In the genomic region with DNA sequence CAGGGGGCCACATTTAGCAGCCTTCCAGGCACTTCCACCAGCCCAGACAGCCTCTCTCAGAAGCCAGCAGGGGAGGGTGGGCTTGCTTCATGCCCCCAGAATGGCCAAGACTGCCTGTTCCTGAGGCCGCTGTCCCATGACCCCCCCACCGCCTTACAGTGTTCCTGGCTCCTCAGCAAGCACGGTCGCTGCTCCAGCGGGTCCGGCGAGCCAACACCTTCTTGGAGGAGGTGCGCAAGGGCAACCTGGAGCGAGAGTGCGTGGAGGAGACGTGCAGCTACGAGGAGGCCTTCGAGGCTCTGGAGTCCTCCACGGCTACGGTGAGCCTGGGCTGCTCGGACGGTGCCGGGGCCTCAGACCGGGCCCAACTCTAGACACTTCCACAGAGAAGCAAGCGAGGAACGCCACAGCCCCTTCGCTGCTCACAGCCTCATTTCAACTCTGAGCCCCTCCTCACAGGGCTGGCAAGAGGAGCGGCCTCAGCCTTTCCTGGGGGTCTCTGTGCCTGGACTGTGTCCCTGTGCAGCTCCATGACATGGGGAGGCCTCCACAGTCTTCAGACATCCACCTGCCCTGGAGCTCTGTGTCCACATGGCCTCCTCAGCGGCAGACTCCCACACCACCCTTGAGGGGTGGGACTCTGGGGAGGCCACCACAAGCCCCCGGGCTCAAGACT, we compare ENCODE assay signal across 1 cellular context.
TF ChIP-seq lines count a peak whose summit lies in the region.

No MANE protein-coding gene starts in this region.

TF ChIP-seq in HepG2, 621 proteins besides CTCF, POLR2A, EP300 and RAD21 (continued from another document):
- TF ChIP-seq, protein P1, sequence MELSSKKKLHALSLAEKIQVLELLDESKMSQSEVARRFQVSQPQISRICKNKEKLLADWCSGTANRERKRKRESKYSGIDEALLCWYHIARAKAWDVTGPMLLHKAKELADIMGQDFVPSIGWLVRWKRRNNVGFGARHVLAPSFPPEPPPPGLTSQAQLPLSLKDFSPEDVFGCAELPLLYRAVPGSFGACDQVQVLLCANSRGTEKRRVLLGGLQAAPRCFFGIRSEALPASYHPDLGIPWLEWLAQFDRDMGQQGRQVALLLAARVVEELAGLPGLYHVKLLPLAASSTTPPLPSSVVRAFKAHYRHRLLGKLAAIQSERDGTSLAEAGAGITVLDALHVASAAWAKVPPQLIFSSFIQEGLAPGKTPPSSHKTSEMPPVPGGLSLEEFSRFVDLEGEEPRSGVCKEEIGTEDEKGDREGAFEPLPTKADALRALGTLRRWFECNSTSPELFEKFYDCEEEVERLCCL (CRISPR knock-in tag; IDR thresholded peaks at IDR 0.05; ENCODE audit: borderline replicate concordance): no peak
- no peak for TF ChIP-seq ZBTB3 (CRISPR knock-in tag; IDR thresholded peaks at IDR 0.05; ENCODE audit: borderline replicate concordance, low read depth)
- TF ChIP-seq, protein P2, sequence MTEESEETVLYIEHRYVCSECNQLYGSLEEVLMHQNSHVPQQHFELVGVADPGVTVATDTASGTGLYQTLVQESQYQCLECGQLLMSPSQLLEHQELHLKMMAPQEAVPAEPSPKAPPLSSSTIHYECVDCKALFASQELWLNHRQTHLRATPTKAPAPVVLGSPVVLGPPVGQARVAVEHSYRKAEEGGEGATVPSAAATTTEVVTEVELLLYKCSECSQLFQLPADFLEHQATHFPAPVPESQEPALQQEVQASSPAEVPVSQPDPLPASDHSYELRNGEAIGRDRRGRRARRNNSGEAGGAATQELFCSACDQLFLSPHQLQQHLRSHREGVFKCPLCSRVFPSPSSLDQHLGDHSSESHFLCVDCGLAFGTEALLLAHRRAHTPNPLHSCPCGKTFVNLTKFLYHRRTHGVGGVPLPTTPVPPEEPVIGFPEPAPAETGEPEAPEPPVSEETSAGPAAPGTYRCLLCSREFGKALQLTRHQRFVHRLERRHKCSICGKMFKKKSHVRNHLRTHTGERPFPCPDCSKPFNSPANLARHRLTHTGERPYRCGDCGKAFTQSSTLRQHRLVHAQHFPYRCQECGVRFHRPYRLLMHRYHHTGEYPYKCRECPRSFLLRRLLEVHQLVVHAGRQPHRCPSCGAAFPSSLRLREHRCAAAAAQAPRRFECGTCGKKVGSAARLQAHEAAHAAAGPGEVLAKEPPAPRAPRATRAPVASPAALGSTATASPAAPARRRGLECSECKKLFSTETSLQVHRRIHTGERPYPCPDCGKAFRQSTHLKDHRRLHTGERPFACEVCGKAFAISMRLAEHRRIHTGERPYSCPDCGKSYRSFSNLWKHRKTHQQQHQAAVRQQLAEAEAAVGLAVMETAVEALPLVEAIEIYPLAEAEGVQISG (CRISPR knock-in tag; IDR thresholded peaks at IDR 0.05): peak; percentile 12; the same call in 1 of the 2 replicates
- no peak for TF ChIP-seq NFE2L2 (IDR thresholded peaks at IDR 0.05; ENCODE audit: low read length)
- TF ChIP-seq ZFP36L2 (CRISPR knock-in tag; IDR thresholded peaks at IDR 0.05): no peak
- TF ChIP-seq, protein P3, sequence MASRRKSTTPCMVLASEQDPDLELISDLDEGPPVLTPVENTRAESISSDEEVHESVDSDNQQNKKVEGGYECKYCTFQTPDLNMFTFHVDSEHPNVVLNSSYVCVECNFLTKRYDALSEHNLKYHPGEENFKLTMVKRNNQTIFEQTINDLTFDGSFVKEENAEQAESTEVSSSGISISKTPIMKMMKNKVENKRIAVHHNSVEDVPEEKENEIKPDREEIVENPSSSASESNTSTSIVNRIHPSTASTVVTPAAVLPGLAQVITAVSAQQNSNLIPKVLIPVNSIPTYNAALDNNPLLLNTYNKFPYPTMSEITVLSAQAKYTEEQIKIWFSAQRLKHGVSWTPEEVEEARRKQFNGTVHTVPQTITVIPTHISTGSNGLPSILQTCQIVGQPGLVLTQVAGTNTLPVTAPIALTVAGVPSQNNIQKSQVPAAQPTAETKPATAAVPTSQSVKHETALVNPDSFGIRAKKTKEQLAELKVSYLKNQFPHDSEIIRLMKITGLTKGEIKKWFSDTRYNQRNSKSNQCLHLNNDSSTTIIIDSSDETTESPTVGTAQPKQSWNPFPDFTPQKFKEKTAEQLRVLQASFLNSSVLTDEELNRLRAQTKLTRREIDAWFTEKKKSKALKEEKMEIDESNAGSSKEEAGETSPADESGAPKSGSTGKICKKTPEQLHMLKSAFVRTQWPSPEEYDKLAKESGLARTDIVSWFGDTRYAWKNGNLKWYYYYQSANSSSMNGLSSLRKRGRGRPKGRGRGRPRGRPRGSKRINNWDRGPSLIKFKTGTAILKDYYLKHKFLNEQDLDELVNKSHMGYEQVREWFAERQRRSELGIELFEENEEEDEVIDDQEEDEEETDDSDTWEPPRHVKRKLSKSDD (CRISPR knock-in tag; IDR thresholded peaks at IDR 0.05; ENCODE audit: low read depth): no peak; the same call in 1 of the 2 replicates
- 0 out of 2 replicates have a peak, but pooled peaks have one; percentile 57 for TF ChIP-seq ATF7-NPFF (CRISPR knock-in tag; IDR thresholded peaks at IDR 0.05; ENCODE audit: low read depth)
- TF ChIP-seq, protein P4, sequence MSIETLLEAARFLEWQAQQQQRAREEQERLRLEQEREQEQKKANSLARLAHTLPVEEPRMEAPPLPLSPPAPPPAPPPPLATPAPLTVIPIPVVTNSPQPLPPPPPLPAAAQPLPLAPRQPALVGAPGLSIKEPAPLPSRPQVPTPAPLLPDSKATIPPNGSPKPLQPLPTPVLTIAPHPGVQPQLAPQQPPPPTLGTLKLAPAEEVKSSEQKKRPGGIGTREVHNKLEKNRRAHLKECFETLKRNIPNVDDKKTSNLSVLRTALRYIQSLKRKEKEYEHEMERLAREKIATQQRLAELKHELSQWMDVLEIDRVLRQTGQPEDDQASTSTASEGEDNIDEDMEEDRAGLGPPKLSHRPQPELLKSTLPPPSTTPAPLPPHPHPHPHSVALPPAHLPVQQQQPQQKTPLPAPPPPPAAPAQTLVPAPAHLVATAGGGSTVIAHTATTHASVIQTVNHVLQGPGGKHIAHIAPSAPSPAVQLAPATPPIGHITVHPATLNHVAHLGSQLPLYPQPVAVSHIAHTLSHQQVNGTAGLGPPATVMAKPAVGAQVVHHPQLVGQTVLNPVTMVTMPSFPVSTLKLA (IDR thresholded peaks at IDR 0.05): no peak
- peak; percentile 74; the same call in 1 of the 2 replicates for TF ChIP-seq SMAD9 (CRISPR knock-in tag; IDR thresholded peaks at IDR 0.05)
- TF ChIP-seq PPARG (CRISPR knock-in tag; conservative IDR thresholded peaks at IDR 0.05): no peak
- TF ChIP-seq ZNF839 (CRISPR knock-in tag; IDR thresholded peaks at IDR 0.05; ENCODE audit: borderline replicate concordance): 0 out of 2 replicates have a peak, but pooled peaks have one; percentile 4
- TF ChIP-seq ZNF12 (CRISPR knock-in tag; IDR thresholded peaks at IDR 0.05): no peak
- no peak for TF ChIP-seq PCBP2 (optimal IDR thresholded peaks at IDR 0.05; ENCODE audit: low read depth, low read length, poor library complexity, severe bottlenecking)
- TF ChIP-seq NCOA2 (CRISPR knock-in tag; IDR thresholded peaks at IDR 0.05): no peak
- no peak for TF ChIP-seq ZNF660 (CRISPR knock-in tag; IDR thresholded peaks at IDR 0.05; ENCODE audit: borderline replicate concordance, low read depth)
- TF ChIP-seq HMG20A (CRISPR knock-in tag; IDR thresholded peaks at IDR 0.05; ENCODE audit: borderline replicate concordance): no peak
- no peak for TF ChIP-seq MAFF (IDR thresholded peaks at IDR 0.05; ENCODE audit: low read depth, low read length)
- TF ChIP-seq NAIF1 (CRISPR knock-in tag; IDR thresholded peaks at IDR 0.05; ENCODE audit: borderline replicate concordance): peak; percentile 50; the same call in 1 of the 2 replicates
- TF ChIP-seq, protein P5, sequence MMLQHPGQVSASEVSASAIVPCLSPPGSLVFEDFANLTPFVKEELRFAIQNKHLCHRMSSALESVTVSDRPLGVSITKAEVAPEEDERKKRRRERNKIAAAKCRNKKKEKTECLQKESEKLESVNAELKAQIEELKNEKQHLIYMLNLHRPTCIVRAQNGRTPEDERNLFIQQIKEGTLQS (CRISPR knock-in tag; IDR thresholded peaks at IDR 0.05): no peak
- no peak for TF ChIP-seq NFKB2 (CRISPR knock-in tag; IDR thresholded peaks at IDR 0.05; ENCODE audit: borderline replicate concordance)
- no peak; the same call in 1 of the 2 replicates for TF ChIP-seq MEF2D (CRISPR knock-in tag; IDR thresholded peaks at IDR 0.05)
- no peak for TF ChIP-seq RELA (CRISPR knock-in tag; IDR thresholded peaks at IDR 0.05)
- peak; percentile 29; the same call in 1 of the 2 replicates for TF ChIP-seq ZNF670 (CRISPR knock-in tag; IDR thresholded peaks at IDR 0.05; ENCODE audit: borderline replicate concordance)
- TF ChIP-seq, protein P6, sequence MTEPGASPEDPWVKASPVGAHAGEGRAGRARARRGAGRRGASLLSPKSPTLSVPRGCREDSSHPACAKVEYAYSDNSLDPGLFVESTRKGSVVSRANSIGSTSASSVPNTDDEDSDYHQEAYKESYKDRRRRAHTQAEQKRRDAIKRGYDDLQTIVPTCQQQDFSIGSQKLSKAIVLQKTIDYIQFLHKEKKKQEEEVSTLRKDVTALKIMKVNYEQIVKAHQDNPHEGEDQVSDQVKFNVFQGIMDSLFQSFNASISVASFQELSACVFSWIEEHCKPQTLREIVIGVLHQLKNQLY (CRISPR knock-in tag; IDR thresholded peaks at IDR 0.05): no peak
- TF ChIP-seq CREB1 (IDR thresholded peaks at IDR 0.05): no peak
- no peak for TF ChIP-seq CREB1 (CRISPR knock-in tag; IDR thresholded peaks at IDR 0.05)
- TF ChIP-seq, protein P7, sequence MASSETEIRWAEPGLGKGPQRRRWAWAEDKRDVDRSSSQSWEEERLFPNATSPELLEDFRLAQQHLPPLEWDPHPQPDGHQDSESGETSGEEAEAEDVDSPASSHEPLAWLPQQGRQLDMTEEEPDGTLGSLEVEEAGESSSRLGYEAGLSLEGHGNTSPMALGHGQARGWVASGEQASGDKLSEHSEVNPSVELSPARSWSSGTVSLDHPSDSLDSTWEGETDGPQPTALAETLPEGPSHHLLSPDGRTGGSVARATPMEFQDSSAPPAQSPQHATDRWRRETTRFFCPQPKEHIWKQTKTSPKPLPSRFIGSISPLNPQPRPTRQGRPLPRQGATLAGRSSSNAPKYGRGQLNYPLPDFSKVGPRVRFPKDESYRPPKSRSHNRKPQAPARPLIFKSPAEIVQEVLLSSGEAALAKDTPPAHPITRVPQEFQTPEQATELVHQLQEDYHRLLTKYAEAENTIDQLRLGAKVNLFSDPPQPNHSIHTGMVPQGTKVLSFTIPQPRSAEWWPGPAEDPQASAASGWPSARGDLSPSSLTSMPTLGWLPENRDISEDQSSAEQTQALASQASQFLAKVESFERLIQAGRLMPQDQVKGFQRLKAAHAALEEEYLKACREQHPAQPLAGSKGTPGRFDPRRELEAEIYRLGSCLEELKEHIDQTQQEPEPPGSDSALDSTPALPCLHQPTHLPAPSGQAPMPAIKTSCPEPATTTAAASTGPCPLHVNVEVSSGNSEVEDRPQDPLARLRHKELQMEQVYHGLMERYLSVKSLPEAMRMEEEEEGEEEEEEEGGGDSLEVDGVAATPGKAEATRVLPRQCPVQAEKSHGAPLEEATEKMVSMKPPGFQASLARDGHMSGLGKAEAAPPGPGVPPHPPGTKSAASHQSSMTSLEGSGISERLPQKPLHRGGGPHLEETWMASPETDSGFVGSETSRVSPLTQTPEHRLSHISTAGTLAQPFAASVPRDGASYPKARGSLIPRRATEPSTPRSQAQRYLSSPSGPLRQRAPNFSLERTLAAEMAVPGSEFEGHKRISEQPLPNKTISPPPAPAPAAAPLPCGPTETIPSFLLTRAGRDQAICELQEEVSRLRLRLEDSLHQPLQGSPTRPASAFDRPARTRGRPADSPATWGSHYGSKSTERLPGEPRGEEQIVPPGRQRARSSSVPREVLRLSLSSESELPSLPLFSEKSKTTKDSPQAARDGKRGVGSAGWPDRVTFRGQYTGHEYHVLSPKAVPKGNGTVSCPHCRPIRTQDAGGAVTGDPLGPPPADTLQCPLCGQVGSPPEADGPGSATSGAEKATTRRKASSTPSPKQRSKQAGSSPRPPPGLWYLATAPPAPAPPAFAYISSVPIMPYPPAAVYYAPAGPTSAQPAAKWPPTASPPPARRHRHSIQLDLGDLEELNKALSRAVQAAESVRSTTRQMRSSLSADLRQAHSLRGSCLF (CRISPR knock-in tag; IDR thresholded peaks at IDR 0.05; ENCODE audit: borderline replicate concordance): no peak
- no peak for TF ChIP-seq ZNF703 (CRISPR knock-in tag; IDR thresholded peaks at IDR 0.05; ENCODE audit: borderline replicate concordance)
- TF ChIP-seq, protein P8, sequence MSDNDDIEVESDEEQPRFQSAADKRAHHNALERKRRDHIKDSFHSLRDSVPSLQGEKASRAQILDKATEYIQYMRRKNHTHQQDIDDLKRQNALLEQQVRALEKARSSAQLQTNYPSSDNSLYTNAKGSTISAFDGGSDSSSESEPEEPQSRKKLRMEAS (IDR thresholded peaks at IDR 0.05): peak; percentile 68; the same call in 1 of the 2 replicates
- 0 out of 2 replicates have a peak, but pooled peaks have one; percentile 15 for TF ChIP-seq PCBP1 (IDR thresholded peaks at IDR 0.05; ENCODE audit: borderline replicate concordance, low read depth, low read length)
- TF ChIP-seq ZNF30 (CRISPR knock-in tag; IDR thresholded peaks at IDR 0.05): no peak
- no peak for TF ChIP-seq ZNF136 (CRISPR knock-in tag; IDR thresholded peaks at IDR 0.05; ENCODE audit: low read depth)
- TF ChIP-seq U2AF2 (IDR thresholded peaks at IDR 0.05; ENCODE audit: low read depth, low read length): no peak
- TF ChIP-seq YY1 (IDR thresholded peaks at IDR 0.05; ENCODE audit: insufficient read depth, insufficient replicate concordance, low read depth, low read length): no peak
- TF ChIP-seq ATF7 (IDR thresholded peaks at IDR 0.05): no peak
- 0 out of 2 replicates have a peak, but pooled peaks have one; percentile 9 for TF ChIP-seq ATF7 (CRISPR knock-in tag; IDR thresholded peaks at IDR 0.05)
- 0 out of 2 replicates have a peak, but pooled peaks have one; percentile 15 for TF ChIP-seq ZNF317 (CRISPR knock-in tag; IDR thresholded peaks at IDR 0.05)
- no peak; the same call in none of the 2 replicates for TF ChIP-seq MED1 (CRISPR knock-in tag; IDR thresholded peaks at IDR 0.05)
- peak; percentile 66; the same call in 1 of the 2 replicates for TF ChIP-seq ZNF430 (CRISPR knock-in tag; IDR thresholded peaks at IDR 0.05)
- peak; percentile 83 for TF ChIP-seq KDM5B (CRISPR knock-in tag; IDR thresholded peaks at IDR 0.05; ENCODE audit: borderline replicate concordance)
- no peak for TF ChIP-seq TOE1 (CRISPR knock-in tag; IDR thresholded peaks at IDR 0.05)
- no peak for TF ChIP-seq ERF (CRISPR knock-in tag; IDR thresholded peaks at IDR 0.05)
